ENCODE assay signal across 22 cellular contexts in the genomic region with DNA sequence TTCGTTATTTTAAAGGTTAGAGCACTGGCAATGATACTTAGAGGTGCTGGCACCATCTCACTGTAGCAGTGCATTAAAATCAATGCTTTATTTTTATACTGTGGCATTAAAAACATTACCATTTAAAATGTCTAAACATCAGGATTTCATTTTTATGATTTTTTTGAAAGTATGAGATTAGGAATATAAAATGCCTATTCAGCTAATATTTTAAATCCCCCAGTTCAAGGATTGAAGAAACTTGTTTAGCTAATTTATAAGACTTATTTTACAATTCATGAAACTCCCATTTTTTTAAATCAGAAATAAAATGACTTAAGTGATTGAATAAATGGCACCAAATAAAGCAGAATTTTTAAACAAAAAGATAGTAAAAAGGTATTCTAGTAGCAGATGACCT.
"Had no signal": no experiment of that assay in that cellular context is flagged by ENCODE, and none has a peak within 500 bp of the region (broad histone marks: within the 10 kb centered on the region; RNA-seq: fewer than 3 reads in every experiment).

No MANE protein-coding gene starts in this region.

- H3K36me3 ChIP-seq: colonic mucosa, gastrocnemius medialis, pancreas, stomach, thoracic aorta had no signal

- H3K4me3 ChIP-seq: colonic mucosa, gastrocnemius medialis, lung, pancreas, stomach, thoracic aorta had no signal

- H3K9me3 ChIP-seq: colonic mucosa, gastrocnemius medialis, pancreas, stomach, thoracic aorta had no signal

- H3K27me3 ChIP-seq: colonic mucosa, gastrocnemius medialis, pancreas, stomach had no signal

- DNase-seq: cerebellar nuclear complex; colonic mucosa; effector CD4-positive, alpha-beta T cell; endodermal cell; gastrocnemius medialis; glutamatergic neuron; kidney; left cardiac atrium; left ventricle myocardium superior; mesenchymal stem cell; midbrain; naive B cell; occipital lobe; pancreas; retina; small intestine; stimulated activated CD4-positive, alpha-beta T cell treated with anti-CD3 and anti-CD28 coated beads, Interleukin-12 subunit alpha, Interleukin-12 subunit beta, amount 100 ng/mL, for 4 hours; stimulated activated naive CD4-positive, alpha-beta T cell; stomach; substantia nigra had no signal

- H3K4me1 ChIP-seq: colonic mucosa had no signal

- ATAC-seq: gastrocnemius medialis, left cardiac atrium, left ventricle myocardium superior, pancreas had no signal

- H3K27ac ChIP-seq: colonic mucosa, pancreas, thoracic aorta had no signal
